9 cellular contexts compared by ENCODE assay signal in genomic region chr17:7235693-7236665, GRCh38. TPM values are rescaled to one million over a fixed set of nuclear protein-coding genes. Genes with fewer than 3 reads are reported as not detected.
A peak's percentile ranks its signal among the peaks of the same experiment; 100 is the strongest.
DNase-seq lines count a peak whose midpoint lies in the region; ATAC-seq and TF ChIP-seq lines count a peak whose summit lies in the region.
"Had no signal": no experiment of that assay in that cellular context is flagged by ENCODE, and none has a peak within 500 bp of the region (broad histone marks: within the 10 kb centered on the region; RNA-seq: fewer than 3 reads in every experiment).

No MANE protein-coding gene starts in this region.

- H2AFZ ChIP-seq in SK-N-SH (ENCODE audit: low read depth) (no peak overlapping the region), OCI-LY7 (ENCODE audit: low read length) (no peak overlapping the region), trophoblast cell (ENCODE audit: insufficient read depth, low read length, poor library complexity) (no peak overlapping the region)

- H2AK5ac ChIP-seq in trophoblast cell (ENCODE audit: low read length), result no peak overlapping the region

- H3K79me2 ChIP-seq in SK-N-SH (ENCODE audit: insufficient read depth), result peaks cover 89% of the 10 kb centered on the region
- peaks cover 53% of the 10 kb centered on the region for H3K79me2 ChIP-seq in OCI-LY7 (ENCODE audit: insufficient read depth, low read depth, low read length)
- H3K79me2 ChIP-seq in trophoblast cell (ENCODE audit: control insufficient read depth, insufficient read depth, low read length, poor library complexity), result peaks cover 32% of the 10 kb centered on the region

- no peaks in the 10 kb centered on the region for H3K27me3 ChIP-seq in SK-N-SH (ENCODE audit: insufficient read depth)
- H3K27me3 ChIP-seq in colonic mucosa, result no peaks in the 10 kb centered on the region
- no peaks in the 10 kb centered on the region for H3K27me3 ChIP-seq in trophoblast cell (ENCODE audit: insufficient read depth, low read length)
- H3K27me3 ChIP-seq in prostate gland (replicated peaks; ENCODE audit: insufficient read depth), result no peaks in the 10 kb centered on the region

- POLR2A ChIA-PET in SK-N-SH (lab: Yijun Ruan, JAX), result no interaction called here
- POLR2A ChIA-PET in OCI-LY7 (lab: Charles Lee), result no interaction called here

- CTCF ChIA-PET in SK-N-SH (lab: Yijun Ruan, JAX), result interaction anchor here (1.2 to 5.3 kb wide), 7 partner anchors 16 to 190 kb away, joined by 3 to 37 read pairs (median 4); partner anchors contain the start of genes ACADVL, CTDNEP1, DLG4 and NEURL4
- CTCF ChIA-PET in OCI-LY7 (lab: Charles Lee; ENCODE audit: unreplicated experiment), result no interaction called here

- peak overlapping the region; percentile 82 to 94; a peak in 3 of 4 replicates for H3K27ac ChIP-seq in SK-N-SH (ENCODE audit: low read depth in 2 of 2, low read length in 1 of 2)
- peak overlapping the region; percentile 65 for H3K27ac ChIP-seq in OCI-LY7 (ENCODE audit: low read depth, low read length, poor library complexity, severe bottlenecking)
- peak overlapping the region; percentile 91 for H3K27ac ChIP-seq in colonic mucosa
- peak overlapping the region; percentile 38 for H3K27ac ChIP-seq in trophoblast cell (ENCODE audit: low read depth, low read length)
- H3K27ac ChIP-seq in prostate gland, result peak overlapping the region in 1 of 2 donors; percentile 99

- H4K91ac ChIP-seq in trophoblast cell (ENCODE audit: low read depth, low read length), result no peak overlapping the region

- H2BK120ac ChIP-seq in trophoblast cell (ENCODE audit: insufficient read depth, low read length, poor library complexity), result no peak overlapping the region

- no peak for TF ChIP-seq RAD21 in SK-N-SH (IDR thresholded peaks at IDR 0.05; ENCODE audit: low read length)

- peak overlapping the region; percentile 13 for H4K8ac ChIP-seq in trophoblast cell (ENCODE audit: low read depth, low read length)

- H4K20me1 ChIP-seq in SK-N-SH (ENCODE audit: insufficient read depth), result peaks cover 22% of the 10 kb centered on the region
- peaks cover 19% of the 10 kb centered on the region for H4K20me1 ChIP-seq in OCI-LY7 (ENCODE audit: insufficient read depth, low read length)

- no peak overlapping the region for H3K14ac ChIP-seq in trophoblast cell (ENCODE audit: low read length)

- H3K4ac ChIP-seq in trophoblast cell (ENCODE audit: low read depth, low read length), result peak overlapping the region; percentile 61

- H3K4me1 ChIP-seq in SK-N-SH (ENCODE audit: control insufficient read depth in 1 of 2, insufficient read depth in 2 of 2, low read depth in 1 of 2, low read length in 1 of 2), result peaks cover 40 to 44% of the 10 kb centered on the region in 2 experiments
- peaks cover 53% of the 10 kb centered on the region for H3K4me1 ChIP-seq in OCI-LY7 (ENCODE audit: insufficient read depth, low read length, poor library complexity, severe bottlenecking)
- H3K4me1 ChIP-seq in colonic mucosa, result peaks cover 26% of the 10 kb centered on the region
- peaks cover 16 to 31% of the 10 kb centered on the region in 2 experiments for H3K4me1 ChIP-seq in trophoblast cell (ENCODE audit: control insufficient read depth in 1 of 2, insufficient read depth in 2 of 2, low read length in 2 of 2)
- peaks cover 14% of the 10 kb centered on the region for H3K4me1 ChIP-seq in prostate gland (replicated peaks)

- H3K18ac ChIP-seq in trophoblast cell (ENCODE audit: low read length), result no peak overlapping the region

- H3K9me2 ChIP-seq in SK-N-SH (no peaks in the 10 kb centered on the region), OCI-LY7 (ENCODE audit: insufficient read depth, low read length) (no peaks in the 10 kb centered on the region)

- H2BK5ac ChIP-seq in trophoblast cell (ENCODE audit: low read depth, low read length, poor library complexity), result no peak overlapping the region

- no peak overlapping the region for H4K12ac ChIP-seq in trophoblast cell (ENCODE audit: low read depth, low read length)

- intact Hi-C loops in OCI-LY7 (cut with micrococcal nuclease; ENCODE audit: unreplicated experiment), result loop anchor here (5.0 kb wide), 1 partner anchor 246 kb away; the partner anchor contains the start of genes POLR2A and SLC35G6
- intact Hi-C loops in colonic mucosa (cut with DNase I), result no loop called here
- intact Hi-C loops in prostate gland (cut with DNase I), result loop anchor here (10.0 kb wide), 1 partner anchor 599 kb away; the partner anchor contains the start of gene KDM6B

- DNase-seq in SK-N-SH (no peak), OCI-LY7 (ENCODE audit: low spot score) (no peak), colonic mucosa (no peak), trophoblast cell (no peak), prostate gland (ENCODE audit: low spot score) (no peak)
- DNase-seq: NCI-H146 had no signal

- H3K9ac ChIP-seq in SK-N-SH (no peak overlapping the region), colonic mucosa (ENCODE audit: low read depth in 2 of 2, low read length in 2 of 2) (peak overlapping the region in 1 of 2 donors; percentile 16), trophoblast cell (ENCODE audit: low read length) (no peak overlapping the region)

- H3K9me3 ChIP-seq in SK-N-SH, result no peaks in the 10 kb centered on the region
- H3K9me3 ChIP-seq in OCI-LY7 (ENCODE audit: low read length), result no peaks in the 10 kb centered on the region
- H3K9me3 ChIP-seq in colonic mucosa, result no peaks in the 10 kb centered on the region
- peaks cover 4% of the 10 kb centered on the region for H3K9me3 ChIP-seq in trophoblast cell (ENCODE audit: insufficient read depth, low read depth, low read length)
- no peaks in the 10 kb centered on the region for H3K9me3 ChIP-seq in prostate gland

- H3K4me2 ChIP-seq in SK-N-SH (peak overlapping the region; percentile 81; the same call in 1 of the 2 replicates), OCI-LY7 (ENCODE audit: low read length) (peak overlapping the region; percentile 98), trophoblast cell (ENCODE audit: low read length) (no peak overlapping the region)

- TF ChIP-seq POLR2A in prostate gland (IDR thresholded peaks at IDR 0.05), result no peak

- H3K36me3 ChIP-seq in SK-N-SH (replicated peaks in 1 of 2; ENCODE audit: control insufficient read depth in 1 of 2, insufficient read depth in 2 of 2, low read length in 1 of 2) (peaks cover 35 to 37% of the 10 kb centered on the region in 2 experiments), OCI-LY7 (ENCODE audit: insufficient read depth, low read length) (peaks cover 56% of the 10 kb centered on the region), colonic mucosa (peaks cover 5% of the 10 kb centered on the region), trophoblast cell (ENCODE audit: control insufficient read depth in 1 of 2, insufficient read depth in 2 of 2, low read length in 2 of 2) (peaks cover 25 to 37% of the 10 kb centered on the region in 2 experiments), prostate gland (peaks cover 0 to 9% of the 10 kb centered on the region in 2 donors)

- no peak overlapping the region; a peak in 1 of 4 replicates for H3K4me3 ChIP-seq in SK-N-SH (ENCODE audit: low read depth in 2 of 2, low read length in 1 of 2)
- H3K4me3 ChIP-seq in OCI-LY7 (ENCODE audit: low read depth, low read length, poor library complexity, severe bottlenecking), result peak overlapping the region; percentile 97
- H3K4me3 ChIP-seq in colonic mucosa, result no peak overlapping the region
- no peak overlapping the region for H3K4me3 ChIP-seq in trophoblast cell (ENCODE audit: low read depth, low read length)
- no peak overlapping the region for H3K4me3 ChIP-seq in prostate gland

- H3F3A ChIP-seq in SK-N-SH (replicated peaks; ENCODE audit: insufficient read depth), result peaks cover 46% of the 10 kb centered on the region

- no peak for TF ChIP-seq CTCF in SK-N-SH (IDR thresholded peaks at IDR 0.05)
- no peak for TF ChIP-seq CTCF in OCI-LY7 (conservative IDR thresholded peaks at IDR 0.05; ENCODE audit: low read length)
- TF ChIP-seq CTCF in colonic mucosa (IDR thresholded peaks at IDR 0.05), result no peak
- TF ChIP-seq CTCF in prostate gland (IDR thresholded peaks at IDR 0.05), result no peak

- ATAC-seq in SK-N-SH treated with all-trans-retinoic acid at 6 μM for 48 hours (no peak), GM21717 (IDR thresholded peaks at IDR 0.05; ENCODE audit: unreplicated experiment) (no peak), HG03565 (IDR thresholded peaks at IDR 0.05; ENCODE audit: unreplicated experiment) (no peak)

- TSS peak; percentile 45 for BruUV-seq in OCI-LY7 (replicated peaks; lab: Mats Ljungman, UMichigan)

- TF ChIP-seq EP300 in SK-N-SH (IDR thresholded peaks at IDR 0.05; ENCODE audit: borderline replicate concordance in 1 of 2, low read depth in 1 of 2, low read length in 1 of 2), result no peak

- 84% methylated on average over 20 of the region's 22 CpGs for WGBS in SK-N-SH (ENCODE audit: low lambda C conversion rate)
- WGBS in trophoblast cell (ENCODE audit: extremely low coverage, insufficient coverage, insufficient read length), result no CpG with 5 or more reads among the region's 22 CpGs
- WGBS in prostate gland, result 79% methylated on average over 22 of the region's 22 CpGs

- H2BK12ac ChIP-seq in trophoblast cell (ENCODE audit: low read length), result no peak overlapping the region

- H3K79me1 ChIP-seq in trophoblast cell (ENCODE audit: low read length), result peaks cover 24% of the 10 kb centered on the region

- no peak overlapping the region for H3K23ac ChIP-seq in trophoblast cell (ENCODE audit: low read length)

RNA-seq across cellular contexts. Expression of gene DVL2, which starts 1.7 kb away (rescaled TPM):
- polyA plus RNA-seq in SK-N-SH (2012; rRNA removed), result 6.9 and 8.3 TPM in 2 replicates
- polyA plus RNA-seq in SK-N-SH (2012; cell fraction: cytosol; rRNA removed), result 4.9 and 7.1 TPM in 2 replicates
- 17.8 and 26.4 TPM in 2 replicates for polyA plus RNA-seq in SK-N-SH (2012; cell fraction: nucleus; rRNA removed)
- 84.3 and 98.8 TPM in 2 replicates for total RNA-seq in OCI-LY7 (2014; rRNA removed; shearing (Covaris generic))
- total RNA-seq in OCI-LY7 (2022) (99.9 and 100 TPM in 2 replicates), colonic mucosa (10 to 100 TPM; 32.4 to 42.4 TPM), prostate gland (100 to 1,000 TPM in 1 of 2 donors, 10 to 100 TPM in 1; 52.3 to 116 TPM)
- polyA plus RNA-seq in trophoblast cell (2013), result 34.2 and 34.4 TPM in 2 replicates

RNA-seq across cellular contexts. Expression of gene PHF23, which starts 3.3 kb away (rescaled TPM):
- polyA plus RNA-seq in SK-N-SH (2012; rRNA removed), result 53.3 and 58.5 TPM in 2 replicates
- polyA plus RNA-seq in SK-N-SH (2012; cell fraction: cytosol; rRNA removed), result 47.9 and 57.2 TPM in 2 replicates
- 45.2 and 50.5 TPM in 2 replicates for polyA plus RNA-seq in SK-N-SH (2012; cell fraction: nucleus; rRNA removed)
- total RNA-seq in OCI-LY7 (2014; rRNA removed; shearing (Covaris generic)), result 47.7 and 50.8 TPM in 2 replicates
- total RNA-seq in OCI-LY7 (2022), result 36.5 and 43.3 TPM in 2 replicates
- 10 to 100 TPM; 29.8 to 38.6 TPM for total RNA-seq in colonic mucosa
- polyA plus RNA-seq in trophoblast cell (2013), result 127 and 128 TPM in 2 replicates
- 10 to 100 TPM; 41.2 to 92.5 TPM for total RNA-seq in prostate gland

RNA-seq across cellular contexts. Expression of gene GABARAP, which starts 6.3 kb away (rescaled TPM):
- 585 and 637 TPM in 2 replicates for polyA plus RNA-seq in SK-N-SH (2012; rRNA removed)
- polyA plus RNA-seq in SK-N-SH (2012; cell fraction: cytosol; rRNA removed), result 741 and 785 TPM in 2 replicates
- 215 and 225 TPM in 2 replicates for polyA plus RNA-seq in SK-N-SH (2012; cell fraction: nucleus; rRNA removed)
- total RNA-seq in OCI-LY7 (2014; rRNA removed; shearing (Covaris generic)), result 106 and 128 TPM in 2 replicates
- total RNA-seq in OCI-LY7 (2022), result 199 and 207 TPM in 2 replicates
- 100 to 1,000 TPM; 378 to 513 TPM for total RNA-seq in colonic mucosa
- 1,014 and 1,021 TPM in 2 replicates for polyA plus RNA-seq in trophoblast cell (2013)
- total RNA-seq in prostate gland, result 100 to 1,000 TPM; 493 to 527 TPM

RNA-seq across cellular contexts. Expression of gene CTDNEP1, which starts 15.6 kb away (rescaled TPM):
- polyA plus RNA-seq in SK-N-SH (2012; rRNA removed), result 111 and 124 TPM in 2 replicates
- polyA plus RNA-seq in SK-N-SH (2012; cell fraction: cytosol; rRNA removed), result 81.9 and 124 TPM in 2 replicates
- polyA plus RNA-seq in SK-N-SH (2012; cell fraction: nucleus; rRNA removed), result 60.7 and 80.6 TPM in 2 replicates
- total RNA-seq in OCI-LY7 (2014; rRNA removed; shearing (Covaris generic)), result 52.1 and 53.2 TPM in 2 replicates
- total RNA-seq in OCI-LY7 (2022) (161 and 173 TPM in 2 replicates), colonic mucosa (100 to 1,000 TPM; 124 to 145 TPM), prostate gland (100 to 1,000 TPM in 1 of 2 donors, 10 to 100 TPM in 1; 61.2 to 107 TPM)
- 137 and 140 TPM in 2 replicates for polyA plus RNA-seq in trophoblast cell (2013)

RNA-seq across cellular contexts. Expression of gene ELP5, which starts 16.0 kb away (rescaled TPM):
- polyA plus RNA-seq in SK-N-SH (2012; rRNA removed), result 45.4 and 52.1 TPM in 2 replicates
- 38.4 and 41.3 TPM in 2 replicates for polyA plus RNA-seq in SK-N-SH (2012; cell fraction: cytosol; rRNA removed)
- 51.3 and 60.7 TPM in 2 replicates for polyA plus RNA-seq in SK-N-SH (2012; cell fraction: nucleus; rRNA removed)
- total RNA-seq in OCI-LY7 (2014; rRNA removed; shearing (Covaris generic)), result 71.7 and 84.6 TPM in 2 replicates
- total RNA-seq in OCI-LY7 (2022), result 96.8 and 97.3 TPM in 2 replicates
- total RNA-seq in colonic mucosa, result 10 to 100 TPM; 34.4 to 77.9 TPM
- 47.1 and 48.7 TPM in 2 replicates for polyA plus RNA-seq in trophoblast cell (2013)
- 10 to 100 TPM; 50.1 to 65.2 TPM for total RNA-seq in prostate gland
